Comparison of ENCODE assay signal across 8 cellular contexts in genomic region chr22:42090596-42091445, GRCh38. TPM values are rescaled to one million over a fixed set of nuclear protein-coding genes. Genes with fewer than 3 reads are reported as not detected.
DNase-seq lines count a peak whose midpoint lies in the region; ATAC-seq and TF ChIP-seq lines count a peak whose summit lies in the region.

Gene NDUFA6, minus strand, starts transcription at chr22:42090772. Its CDS starts 28 bp downstream, at chr22:42090744.

- POLR2A ChIA-PET in activated CD4-positive, alpha-beta T cell treated with anti-CD3 and anti-CD28 coated beads for 36 hours (lab: Charles Lee) = interaction anchor here (0.5 to 3.3 kb wide), 16 partner anchors 9 to 1098 kb away, joined by 3 to 37 read pairs (median 4); partner anchors contain the start of genes NAGA, POLDIP3, SMDT1 and WBP2NL

- ATAC-seq in HG03439 (IDR thresholded peaks at IDR 0.05; ENCODE audit: unreplicated experiment) = peak; percentile 97
- peak; percentile 97 for ATAC-seq in activated CD4-positive, alpha-beta T cell treated with anti-CD3 and anti-CD28 coated beads for 36 hours

- H3K4me3 Mint-ChIP-seq in activated CD4-positive, alpha-beta T cell treated with anti-CD3 and anti-CD28 coated beads for 36 hours = peak within 1 kb of the TSS; percentile 96

- DNase-seq in Ammon's horn (ENCODE audit: low spot score) = peak; percentile 100
- DNase-seq in NCI-H510A treated with DMSO at 0.1 percent for 48 hours (lab: John Stamatoyannopoulos, UW) = peak; percentile 90
- peak; percentile 99 for DNase-seq in activated CD4-positive, alpha-beta T cell treated with anti-CD3 and anti-CD28 coated beads for 36 hours
- DNase-seq in kidney glomerular epithelial cell (lab: John Stamatoyannopoulos, UW) = peak; percentile 98
- peak; percentile 84 to 98 (median 94) for DNase-seq in stimulated activated CD4-positive, alpha-beta T cell treated with anti-CD3 and anti-CD28 coated beads, Interleukin-1b, Interleukin-23, amount 100 ng/mL, for 24 hours (ENCODE audit: low read depth in 4 of 4, low spot score in 1 of 4)

- H3K4me1 Mint-ChIP-seq in activated CD4-positive, alpha-beta T cell treated with anti-CD3 and anti-CD28 coated beads for 36 hours = peaks cover 30% of the 10 kb centered on the region

- intact Hi-C loops in activated CD4-positive, alpha-beta T cell treated with anti-CD3 and anti-CD28 coated beads for 36 hours (cut with DNase I, micrococcal nuclease) = loop anchor here (1.0 to 10.0 kb wide), 17 partner anchors 12 to 523 kb away; partner anchors contain the start of genes SMDT1 (in 2 of the 2), DESI1 (in 1 of the 2), NAGA (in 1 of the 2) and POLDIP3 (in 1 of the 2)

- H3K36me3 Mint-ChIP-seq in activated CD4-positive, alpha-beta T cell treated with anti-CD3 and anti-CD28 coated beads for 36 hours (ENCODE audit: low read depth) = peaks cover 30% of the 10 kb centered on the region

- no peaks in the 10 kb centered on the region for H3K27me3 Mint-ChIP-seq in activated CD4-positive, alpha-beta T cell treated with anti-CD3 and anti-CD28 coated beads for 36 hours

- H3K9me3 Mint-ChIP-seq in activated CD4-positive, alpha-beta T cell treated with anti-CD3 and anti-CD28 coated beads for 36 hours (ENCODE audit: low read depth) = no peaks in the 10 kb centered on the region

- peak; percentile 90 for TF ChIP-seq POLR2A in GM19099 (IDR thresholded peaks at IDR 0.05; ENCODE audit: extremely low read depth, insufficient read length, low read depth)

- H3K27ac Mint-ChIP-seq in activated CD4-positive, alpha-beta T cell treated with anti-CD3 and anti-CD28 coated beads for 36 hours = peak within 1 kb of the TSS; percentile 99

- CTCF ChIA-PET in activated CD4-positive, alpha-beta T cell treated with anti-CD3 and anti-CD28 coated beads for 36 hours (lab: Charles Lee) = interaction anchor here (0.6 to 4.0 kb wide), 26 partner anchors 10 to 804 kb away, joined by 3 to 34 read pairs (median 4); partner anchors contain the start of genes CENPM, NAGA and SMDT1

- H3K27ac ChIP-seq in cingulate gyrus (ENCODE audit: low read depth, low read length) = peak within 1 kb of the TSS; percentile 93

RNA-seq across cellular contexts. Expression of gene NDUFA6, which starts in this region (rescaled TPM):
- 100 to 1,000 TPM; 123 to 144 TPM for total RNA-seq in activated CD4-positive, alpha-beta T cell treated with anti-CD3 and anti-CD28 coated beads for 36 hours

Comparison
In these comparisons a context has a peak if more than half of its experiments do, and no peak if none do; other contexts are left out.
1. Peak in every context shown above with its lines: DNase-seq, ATAC-seq and H3K27ac ChIP-seq.